29 cellular contexts compared by ENCODE assay signal in the genomic region with DNA sequence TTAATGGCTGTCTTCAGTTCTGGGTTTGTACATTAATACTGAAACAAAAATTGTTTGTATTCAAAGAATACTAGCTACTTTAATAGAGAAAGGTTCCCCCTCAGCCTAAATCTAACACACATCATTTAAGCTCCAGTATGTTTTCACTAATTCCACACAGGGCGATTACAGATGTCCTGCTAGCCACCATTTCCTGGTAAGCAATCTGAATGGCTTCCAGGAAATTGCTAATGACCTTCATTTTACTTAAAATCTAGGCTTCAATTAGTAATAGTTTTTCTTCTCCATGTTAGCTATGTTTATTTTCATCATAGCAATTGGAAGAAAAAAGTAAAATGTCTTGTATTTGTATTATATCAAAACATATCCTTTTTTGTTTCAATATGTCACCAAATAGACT.
"Had no signal": no experiment of that assay in that cellular context is flagged by ENCODE, and none has a peak within 500 bp of the region (broad histone marks: within the 10 kb centered on the region; RNA-seq: fewer than 3 reads in every experiment).

No MANE protein-coding gene starts in this region.

- H3K27me3 ChIP-seq: MG63 had no signal

- H3K4me3 ChIP-seq: MG63, PC-9 had no signal

- FAIRE-seq: bronchial epithelial cell, RCC 7860 had no signal

- H3K9me3 ChIP-seq: MG63 had no signal

- H3K27ac ChIP-seq: PC-9 had no signal

- ATAC-seq: activated CD4-positive, alpha-beta T cell treated with anti-CD3 and anti-CD28 coated beads for 36 hours; activated CD4-positive, CD25-positive, alpha-beta regulatory T cell treated with anti-CD3 and anti-CD28 coated beads, Interleukin-2, amount 50 U/mL, for 24 hours; activated naive CD4-positive, alpha-beta T cell treated with anti-CD3 and anti-CD28 coated beads, Interleukin-2, amount 50 U/mL, for 72 hours; activated T-cell treated with anti-CD3 and anti-CD28 coated beads, Interleukin-2, amount 50 U/mL, for 4 hours had no signal

- H2AFZ ChIP-seq: PC-9 had no signal

- H3K4me2 ChIP-seq: PC-9 had no signal

- DNase-seq: activated CD4-positive, alpha-beta T cell treated with anti-CD3 and anti-CD28 coated beads for 36 hours; activated CD4-positive, alpha-beta T cell treated with anti-CD3 and anti-CD28 coated beads, Interleukin-2, amount 10 ng/mL, durations not matched to agents 7 days and 5 days; activated CD4-positive, alpha-beta T cell treated with anti-CD3 and anti-CD28 coated beads, Interleukin-2, amount 50 U/mL, for 48 hours; activated CD8-positive, alpha-beta memory T cell treated with anti-CD3 and anti-CD28 coated beads, Interleukin-2, amount 50 U/mL, for 4 hours; activated gamma-delta T cell treated with Interleukin-2 at 50 U/mL for 16 hours; activated naive CD4-positive, alpha-beta T cell treated with anti-CD3 and anti-CD28 coated beads for 36 hours; activated T-cell treated with anti-CD3 and anti-CD28 coated beads for 4 hours; activated T-cell treated with anti-CD3 and anti-CD28 coated beads, Interleukin-2, amount 50 U/mL, for 4 hours; anterior cingulate cortex; caudate nucleus; cerebellar nuclear complex; Karpas-422; KBM-7; MG63; NCI-H1048; NCI-H1436; NCI-H1694; NCI-H2081 treated with DMSO at 0.1 percent for 48 hours; NCI-H226; NCI-H446 treated with DMSO at 0.1 percent for 48 hours; NCI-H524; NCI-H774; PC-9; Right ventricle myocardium superior; T1000 had no signal

- H3K36me3 ChIP-seq: MG63 had no signal
